1 cellular context compared by ENCODE assay signal in genomic region chr22:40044870-40045834, GRCh38.
TF ChIP-seq lines count a peak whose summit lies in the region.

No MANE protein-coding gene starts in this region.

TF ChIP-seq in HepG2, 621 proteins besides CTCF, POLR2A, EP300 and RAD21 (continued from another document and continues in another):
- TF ChIP-seq ZBED4 (CRISPR knock-in tag; IDR thresholded peaks at IDR 0.05; ENCODE audit: borderline replicate concordance) (no peak; the same call in 1 of the 2 replicates), KDM2A (CRISPR knock-in tag; IDR thresholded peaks at IDR 0.05; ENCODE audit: borderline replicate concordance, low read depth) (peak; percentile 61; the same call in 1 of the 2 replicates), ZNF484 (CRISPR knock-in tag; IDR thresholded peaks at IDR 0.05; ENCODE audit: borderline replicate concordance, low read depth) (no peak), HDAC1 (CRISPR knock-in tag; IDR thresholded peaks at IDR 0.05) (peak; percentile 88), MLXIP (CRISPR knock-in tag; IDR thresholded peaks at IDR 0.05; ENCODE audit: borderline replicate concordance) (no peak), ZNF407 (CRISPR knock-in tag; IDR thresholded peaks at IDR 0.05; ENCODE audit: not compliant biosample characterization) (no peak), ZNF530 (CRISPR knock-in tag; IDR thresholded peaks at IDR 0.05; ENCODE audit: low read depth) (no peak), AKNA (CRISPR knock-in tag; IDR thresholded peaks at IDR 0.05; ENCODE audit: borderline replicate concordance) (no peak), NR2F2 (IDR thresholded peaks at IDR 0.05; ENCODE audit: borderline replicate concordance, low read depth) (no peak), ZFP36L1 (CRISPR knock-in tag; IDR thresholded peaks at IDR 0.05) (no peak), SETDB1 (CRISPR knock-in tag; IDR thresholded peaks at IDR 0.05; ENCODE audit: borderline replicate concordance) (no peak), ETV6 (CRISPR knock-in tag; conservative IDR thresholded peaks at IDR 0.05) (no peak), PREB (CRISPR knock-in tag; IDR thresholded peaks at IDR 0.05) (no peak), NONO (IDR thresholded peaks at IDR 0.05) (no peak), NONO (CRISPR knock-in tag; conservative IDR thresholded peaks at IDR 0.05) (peak; percentile 59), CENPT (CRISPR knock-in tag; IDR thresholded peaks at IDR 0.05; ENCODE audit: low read depth) (no peak; the same call in 1 of the 2 replicates), AGO1 (IDR thresholded peaks at IDR 0.05; ENCODE audit: low read depth, low read length, poor library complexity, severe bottlenecking) (no peak), HMG20B (CRISPR knock-in tag; conservative IDR thresholded peaks at IDR 0.05) (no peak), AGO2 (optimal IDR thresholded peaks at IDR 0.05; ENCODE audit: low read depth, low read length) (peak; percentile 33), RARA (CRISPR knock-in tag; IDR thresholded peaks at IDR 0.05) (no peak), ZNF572 (CRISPR knock-in tag; IDR thresholded peaks at IDR 0.05) (no peak), ZBTB3 (CRISPR knock-in tag; IDR thresholded peaks at IDR 0.05; ENCODE audit: borderline replicate concordance, low read depth) (0 out of 2 replicates have a peak, but pooled peaks have one; percentile 11), ZNF629 (CRISPR knock-in tag; conservative IDR thresholded peaks at IDR 0.05) (no peak), SSRP1 (CRISPR knock-in tag; IDR thresholded peaks at IDR 0.05) (no peak), MXD4 (CRISPR knock-in tag; IDR thresholded peaks at IDR 0.05) (no peak), GTF3A (CRISPR knock-in tag; conservative IDR thresholded peaks at IDR 0.05) (no peak), NPAS2 (CRISPR knock-in tag; IDR thresholded peaks at IDR 0.05; ENCODE audit: borderline replicate concordance) (no peak), ZNF615 (CRISPR knock-in tag; IDR thresholded peaks at IDR 0.05; ENCODE audit: borderline replicate concordance) (peak; percentile 44; the same call in 1 of the 2 replicates), RFX3 (CRISPR knock-in tag; IDR thresholded peaks at IDR 0.05) (no peak), RNF219 (CRISPR knock-in tag; IDR thresholded peaks at IDR 0.05) (no peak), NCOR1 (IDR thresholded peaks at IDR 0.05; ENCODE audit: borderline replicate concordance, low read length) (no peak), PRMT3 (CRISPR knock-in tag; IDR thresholded peaks at IDR 0.05; ENCODE audit: borderline replicate concordance, low read depth) (no peak), ETV5 (CRISPR knock-in tag; IDR thresholded peaks at IDR 0.05; ENCODE audit: borderline replicate concordance) (peak; percentile 57), ZNF644 (CRISPR knock-in tag; IDR thresholded peaks at IDR 0.05; ENCODE audit: low read depth) (no peak), ZFP36 (IDR thresholded peaks at IDR 0.05; ENCODE audit: borderline replicate concordance, low read depth, low read length, partially characterized antibody) (no peak), ZZZ3 (CRISPR knock-in tag; IDR thresholded peaks at IDR 0.05; ENCODE audit: borderline replicate concordance) (no peak)
